ENCODE assay signal across 10 cellular contexts in genomic region chr3:194277547-194278091, GRCh38.
DNase-seq lines count a peak whose midpoint lies in the region; ATAC-seq and TF ChIP-seq lines count a peak whose summit lies in the region.
"Had no signal": no experiment of that assay in that cellular context is flagged by ENCODE, and none has a peak within 500 bp of the region (broad histone marks: within the 10 kb centered on the region; RNA-seq: fewer than 3 reads in every experiment).

No MANE protein-coding gene starts in this region.

- no peaks in the 10 kb centered on the region for H3K9me3 ChIP-seq in aorta (ENCODE audit: control insufficient read depth, low read length)

- no peaks in the 10 kb centered on the region for H3K9me3 Mint-ChIP-seq in nephron

- in situ Hi-C loops in GM13976 (cut with MboI; ENCODE audit: low sequenced_read_pairs, unreplicated experiment), result no loop called here

- H3K36me3 Mint-ChIP-seq in nephron (ENCODE audit: low read depth), result no peaks in the 10 kb centered on the region

- 7% methylated on average over 11 of the region's 11 CpGs for WGBS in aorta, 2 donors

- H3K27me3 Mint-ChIP-seq in nephron (ENCODE audit: low read depth), result peaks cover 35% of the 10 kb centered on the region

- peaks cover 94% of the 10 kb centered on the region for H3K4me1 Mint-ChIP-seq in nephron

- peak overlapping the region in 2 of 3 experiments; percentile 18 to 35 for H3K4me3 Mint-ChIP-seq in nephron
- H3K4me3 Mint-ChIP-seq: B cell had no signal

- H3K4me3 ChIP-seq in fibroblast of pulmonary artery (replicated peaks; ENCODE audit: low read depth, low read length) (no peak overlapping the region), aorta (ENCODE audit: low read length in 2 of 2) (no peak overlapping the region)

- peak overlapping the region; percentile 12 to 95 for H3K27ac ChIP-seq in aorta (ENCODE audit: low read depth in 1 of 2, low read length in 2 of 2)

- TF ChIP-seq CTCF in fibroblast of pulmonary artery (IDR thresholded peaks at IDR 0.05; ENCODE audit: low read length, missing control alignments), result no peak
- TF ChIP-seq CTCF in nephron (IDR thresholded peaks at IDR 0.05; ENCODE audit: unreplicated experiment in 3 of 3), result no peak
- no peak for TF ChIP-seq CTCF in GM13976 (IDR thresholded peaks at IDR 0.05; ENCODE audit: borderline replicate concordance, control extremely low read depth, extremely low read depth, insufficient read depth, missing control alignments)

- peak overlapping the region; percentile 72 to 96 (median 94) for H3K27ac Mint-ChIP-seq in nephron
- H3K27ac Mint-ChIP-seq: B cell had no signal

- ATAC-seq in aorta (ENCODE audit: low FRiP score), result peak; percentile 70

- no peaks in the 10 kb centered on the region for H3K36me3 ChIP-seq in aorta (ENCODE audit: control insufficient read depth in 1 of 2, insufficient read depth in 2 of 2, low read length in 1 of 2)

- peaks cover 4 to 6% of the 10 kb centered on the region in 2 donors for H3K4me1 ChIP-seq in aorta (ENCODE audit: control insufficient read depth in 1 of 2, insufficient read depth in 2 of 2, low read length in 2 of 2)

- intact Hi-C loops in aorta (cut with DNase I), result loop anchor here in 1 of 2 donors (5.0 kb wide), 1 partner anchor 140 kb away; the partner anchor contains the start of gene HES1

- DNase-seq in activated effector memory CD4-positive, alpha-beta T cell treated with anti-CD3 and anti-CD28 coated beads, Interleukin-2, amount 50 U/mL, for 16 hours, result peak; percentile 39
- no peak for DNase-seq in activated effector memory CD4-positive, alpha-beta T cell treated with Interleukin-2 at 50 U/mL for 16 hours
- DNase-seq in fibroblast of pulmonary artery (ENCODE audit: low read depth) (peak; percentile 83), aorta (peak; percentile 84 to 85), AML-193 (lab: John Stamatoyannopoulos, UW) (no peak), GM13976 (ENCODE audit: low spot score) (no peak), OCI-M2 (lab: John Stamatoyannopoulos, UW; ENCODE audit: unreplicated experiment) (no peak)
- DNase-seq: activated T-cell treated with anti-CD3 and anti-CD28 coated beads, Interleukin-2, amount 50 U/mL, for 1 hour had no signal

- no peaks in the 10 kb centered on the region for H3K27me3 ChIP-seq in aorta (ENCODE audit: control insufficient read depth in 1 of 2, insufficient read depth in 2 of 2, low read length in 1 of 2)

Comparison
In these comparisons a context has a peak if more than half of its experiments do, and no peak if none do; other contexts are left out.
1. DNase-seq: peak in activated effector memory CD4-positive, alpha-beta T cell treated with anti-CD3 and anti-CD28 coated beads, Interleukin-2, amount 50 U/mL, for 16 hours (single experiment), fibroblast of pulmonary artery (single experiment) and aorta (2 of 2); none in activated effector memory CD4-positive, alpha-beta T cell treated with Interleukin-2 at 50 U/mL for 16 hours (single experiment), AML-193 (0 of 2), GM13976 (single experiment) and OCI-M2 (single experiment).